1 cellular context compared by ENCODE assay signal in genomic region chr3:5198313-5198677, GRCh38.
TF ChIP-seq lines count a peak whose summit lies in the region.

No MANE protein-coding gene starts in this region.

TF ChIP-seq in HepG2, 621 proteins besides CTCF, POLR2A, EP300 and RAD21:
- TF ChIP-seq ZNF83 (CRISPR knock-in tag; IDR thresholded peaks at IDR 0.05; ENCODE audit: borderline replicate concordance) (no peak), HNF4A (CRISPR knock-in tag; IDR thresholded peaks at IDR 0.05) (no peak), ATF6 (CRISPR knock-in tag; conservative IDR thresholded peaks at IDR 0.05) (no peak), ZBTB7A (CRISPR knock-in tag; IDR thresholded peaks at IDR 0.05) (no peak), ZNF704 (CRISPR knock-in tag; IDR thresholded peaks at IDR 0.05; ENCODE audit: borderline replicate concordance) (no peak), MLLT10 (CRISPR knock-in tag; IDR thresholded peaks at IDR 0.05) (no peak)
